10 cellular contexts compared by ENCODE assay signal in the genomic region with DNA sequence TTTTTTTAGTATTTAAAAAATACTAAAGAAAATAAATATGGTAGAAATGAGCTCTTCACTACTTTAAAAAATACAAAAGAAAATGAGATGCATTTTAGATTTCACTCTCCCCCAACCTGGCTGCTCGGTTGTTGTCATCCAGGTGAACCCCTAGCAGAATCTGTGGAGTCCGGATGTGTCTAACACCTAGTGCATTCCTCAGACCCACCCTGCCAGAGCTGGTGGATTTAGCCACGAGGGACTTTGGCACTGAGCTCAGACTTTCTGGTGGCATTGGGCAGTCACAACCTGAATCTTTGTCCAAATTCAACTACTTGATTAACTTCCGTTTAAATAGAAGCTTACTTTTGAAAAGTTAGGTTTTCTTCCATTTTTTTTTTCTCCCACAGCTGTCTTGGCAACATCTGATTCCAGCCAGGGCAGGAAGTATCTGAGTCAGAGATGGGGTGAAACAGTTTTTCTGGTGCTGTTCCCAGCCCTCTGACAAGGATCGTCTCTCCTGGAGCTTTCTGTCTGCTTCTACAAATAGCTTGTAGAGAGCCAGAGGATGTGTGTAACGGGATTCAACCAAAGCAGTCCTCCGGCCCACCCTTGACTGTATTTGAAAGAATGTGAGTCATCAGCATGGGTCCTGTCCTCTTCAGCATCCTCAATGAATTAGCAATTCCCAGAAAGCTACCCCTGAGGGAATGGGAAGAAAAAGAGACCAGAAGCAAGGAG.
DNase-seq lines count a peak whose midpoint lies in the region; ATAC-seq, FAIRE-seq and TF ChIP-seq lines count a peak whose summit lies in the region.
"Had no signal": no experiment of that assay in that cellular context is flagged by ENCODE, and none has a peak within 500 bp of the region (broad histone marks: within the 10 kb centered on the region; RNA-seq: fewer than 3 reads in every experiment).

No MANE protein-coding gene starts in this region.

- DNase-seq in GM23338 (ENCODE audit: low spot score), result peak; percentile 14
- DNase-seq in body of pancreas, result peak in 3 of 4 donors; percentile 15 to 48 (median 20)
- DNase-seq in iPS-NIHi7 (ENCODE audit: extremely low spot score), result peak; percentile 38
- no peak for DNase-seq in RCC 7860 (ENCODE audit: low spot score)
- DNase-seq in NCI-H2171 treated with DMSO at 0.1 percent for 48 hours (lab: John Stamatoyannopoulos, UW), result no peak
- no peak for DNase-seq in SKM-1 (lab: John Stamatoyannopoulos, UW; ENCODE audit: unreplicated experiment)
- DNase-seq: activated T-cell treated with anti-CD3 and anti-CD28 coated beads, Interleukin-2, amount 50 U/mL, for 48 hours; NCI-H2171 had no signal

- H3K27me3 Mint-ChIP-seq in GM23338 (ENCODE audit: insufficient read depth, low read depth, poor library complexity), result peaks cover 2% of the 10 kb centered on the region

- no peaks in the 10 kb centered on the region for H3K9me3 ChIP-seq in body of pancreas
- no peaks in the 10 kb centered on the region for H3K9me3 ChIP-seq in skeletal muscle tissue (ENCODE audit: control insufficient read depth in 3 of 3, low read length in 3 of 3)

- peak overlapping the region; percentile 12; the same call in 1 of the 2 replicates for H2AFZ ChIP-seq in GM23338

- H3K4me3 Mint-ChIP-seq in GM23338, result no peak overlapping the region

- no peak for TF ChIP-seq CTCF in GM23338 (conservative IDR thresholded peaks at IDR 0.05; ENCODE audit: low read depth in 2 of 2)
- no peak for TF ChIP-seq CTCF in body of pancreas (IDR thresholded peaks at IDR 0.05)

- H3K9ac ChIP-seq in skeletal muscle tissue (ENCODE audit: low read depth in 1 of 3, low read length in 3 of 3), result no peak overlapping the region

- ATAC-seq in GM23338, result peak; percentile 53
- peak; percentile 65 for ATAC-seq in body of pancreas
- ATAC-seq in HG03442 (IDR thresholded peaks at IDR 0.05; ENCODE audit: unreplicated experiment), result no peak

- H3K4me3 ChIP-seq in GM23338 (no peak overlapping the region), body of pancreas (no peak overlapping the region), skeletal muscle tissue (ENCODE audit: low read length in 3 of 3) (no peak overlapping the region)

- H4K20me1 ChIP-seq in GM23338 (replicated peaks; ENCODE audit: insufficient read depth), result no peaks in the 10 kb centered on the region

- no peak for FAIRE-seq in RCC 7860 (lab: Jason Lieb, UNC)

- 0 out of 2 replicates have a peak, but pooled peaks cover 2% of the 10 kb centered on the region for H3K9me2 ChIP-seq in GM23338 (ENCODE audit: insufficient read depth)

- H3K27me3 ChIP-seq in GM23338 (ENCODE audit: insufficient read depth) (no peaks in the 10 kb centered on the region), body of pancreas (no peaks in the 10 kb centered on the region), skeletal muscle tissue (ENCODE audit: control insufficient read depth in 3 of 3, insufficient read depth in 3 of 3, low read length in 3 of 3) (no peaks in the 10 kb centered on the region)

- H3K9me3 Mint-ChIP-seq in GM23338, result no peaks in the 10 kb centered on the region

- no peak overlapping the region for H3K27ac ChIP-seq in GM23338 (ENCODE audit: low read depth)
- no peak overlapping the region for H3K27ac ChIP-seq in body of pancreas
- H3K27ac ChIP-seq in skeletal muscle tissue (ENCODE audit: low read depth, low read length), result peak overlapping the region; percentile 68

- no peak overlapping the region for H3K4me2 ChIP-seq in GM23338

- H3K4me1 ChIP-seq in GM23338 (ENCODE audit: insufficient read depth) (no peaks in the 10 kb centered on the region; the same call in 1 of the 2 replicates), body of pancreas (no peaks in the 10 kb centered on the region), skeletal muscle tissue (ENCODE audit: control insufficient read depth in 3 of 3, insufficient read depth in 3 of 3, low read length in 3 of 3) (peaks cover 0 to 2% (median 0%) of the 10 kb centered on the region in 3 donors)

- no peaks in the 10 kb centered on the region for H3K79me2 ChIP-seq in GM23338 (replicated peaks; ENCODE audit: insufficient read depth)

- H3K36me3 ChIP-seq in GM23338 (ENCODE audit: insufficient read depth) (no peaks in the 10 kb centered on the region), body of pancreas (replicated peaks in 1 of 2; ENCODE audit: insufficient read depth in 1 of 2, low read depth in 2 of 2) (no peaks in the 10 kb centered on the region), skeletal muscle tissue (ENCODE audit: control insufficient read depth in 3 of 3, insufficient read depth in 3 of 3, low read length in 3 of 3) (no peaks in the 10 kb centered on the region)

- H3K4me1 Mint-ChIP-seq in GM23338, result peaks cover 13% of the 10 kb centered on the region

- 52 to 63% methylated on average over 7 of the region's 7 CpGs for WGBS in body of pancreas, 2 donors

- H3F3A ChIP-seq in GM23338 (replicated peaks; ENCODE audit: low read depth), result no peaks in the 10 kb centered on the region

- H3K27ac Mint-ChIP-seq in GM23338, result no peak overlapping the region

- H3K36me3 Mint-ChIP-seq in GM23338 (ENCODE audit: low read depth), result no peaks in the 10 kb centered on the region

- intact Hi-C loops in body of pancreas (cut with DNase I), result no loop called here

- no peak for TF ChIP-seq POLR2A in body of pancreas (IDR thresholded peaks at IDR 0.05)

TF ChIP-seq in GM23338, 12 proteins besides CTCF, POLR2A, EP300 and RAD21 (continues in another document):
- no peak for TF ChIP-seq EZH2phosphoT487 (IDR thresholded peaks at IDR 0.05; ENCODE audit: unreplicated experiment)
- TF ChIP-seq ZNF331 (CRISPR knock-in tag; IDR thresholded peaks at IDR 0.05; ENCODE audit: low read depth), result no peak
- no peak for TF ChIP-seq POLR2AphosphoS5 (IDR thresholded peaks at IDR 0.05; ENCODE audit: low read depth)
- no peak for TF ChIP-seq EZH2 (IDR thresholded peaks at IDR 0.05; ENCODE audit: low read depth, unreplicated experiment)
- TF ChIP-seq, protein P1, sequence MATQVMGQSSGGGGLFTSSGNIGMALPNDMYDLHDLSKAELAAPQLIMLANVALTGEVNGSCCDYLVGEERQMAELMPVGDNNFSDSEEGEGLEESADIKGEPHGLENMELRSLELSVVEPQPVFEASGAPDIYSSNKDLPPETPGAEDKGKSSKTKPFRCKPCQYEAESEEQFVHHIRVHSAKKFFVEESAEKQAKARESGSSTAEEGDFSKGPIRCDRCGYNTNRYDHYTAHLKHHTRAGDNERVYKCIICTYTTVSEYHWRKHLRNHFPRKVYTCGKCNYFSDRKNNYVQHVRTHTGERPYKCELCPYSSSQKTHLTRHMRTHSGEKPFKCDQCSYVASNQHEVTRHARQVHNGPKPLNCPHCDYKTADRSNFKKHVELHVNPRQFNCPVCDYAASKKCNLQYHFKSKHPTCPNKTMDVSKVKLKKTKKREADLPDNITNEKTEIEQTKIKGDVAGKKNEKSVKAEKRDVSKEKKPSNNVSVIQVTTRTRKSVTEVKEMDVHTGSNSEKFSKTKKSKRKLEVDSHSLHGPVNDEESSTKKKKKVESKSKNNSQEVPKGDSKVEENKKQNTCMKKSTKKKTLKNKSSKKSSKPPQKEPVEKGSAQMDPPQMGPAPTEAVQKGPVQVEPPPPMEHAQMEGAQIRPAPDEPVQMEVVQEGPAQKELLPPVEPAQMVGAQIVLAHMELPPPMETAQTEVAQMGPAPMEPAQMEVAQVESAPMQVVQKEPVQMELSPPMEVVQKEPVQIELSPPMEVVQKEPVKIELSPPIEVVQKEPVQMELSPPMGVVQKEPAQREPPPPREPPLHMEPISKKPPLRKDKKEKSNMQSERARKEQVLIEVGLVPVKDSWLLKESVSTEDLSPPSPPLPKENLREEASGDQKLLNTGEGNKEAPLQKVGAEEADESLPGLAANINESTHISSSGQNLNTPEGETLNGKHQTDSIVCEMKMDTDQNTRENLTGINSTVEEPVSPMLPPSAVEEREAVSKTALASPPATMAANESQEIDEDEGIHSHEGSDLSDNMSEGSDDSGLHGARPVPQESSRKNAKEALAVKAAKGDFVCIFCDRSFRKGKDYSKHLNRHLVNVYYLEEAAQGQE (IDR thresholded peaks at IDR 0.05; ENCODE audit: unreplicated experiment), result no peak

Comparison
In these comparisons a context has a peak if more than half of its experiments do, and no peak if none do; other contexts are left out.
1. DNase-seq: peak in GM23338 (single experiment), body of pancreas (3 of 4) and iPS-NIHi7 (single experiment); none in RCC 7860 (single experiment), NCI-H2171 treated with DMSO at 0.1 percent for 48 hours (single experiment) and SKM-1 (single experiment).